6 cellular contexts compared by ENCODE assay signal in genomic region chr5:41617843-41618515, GRCh38.
"Had no signal": no experiment of that assay in that cellular context is flagged by ENCODE, and none has a peak within 500 bp of the region (broad histone marks: within the 10 kb centered on the region; RNA-seq: fewer than 3 reads in every experiment).

No MANE protein-coding gene starts in this region.

- H3K4me3 ChIP-seq: GM23338 had no signal

- DNase-seq: H9, HCEC 1CT had no signal

- ATAC-seq: GM23338 had no signal

- H2AFZ ChIP-seq: GM23338 had no signal

- H3K4me2 ChIP-seq: GM23338 had no signal

- FAIRE-seq: H1, H54, HTR-8/SVneo had no signal
